Comparison of ENCODE assay signal across 23 cellular contexts in genomic region chr15:59028387-59028955, GRCh38.
"Had no signal": no experiment of that assay in that cellular context is flagged by ENCODE, and none has a peak within 500 bp of the region (broad histone marks: within the 10 kb centered on the region; RNA-seq: fewer than 3 reads in every experiment).

No MANE protein-coding gene starts in this region.

- H3K27ac Mint-ChIP-seq: immature natural killer cell, neural progenitor cell, progenitor cell of endocrine pancreas had no signal

- H3K9me3 ChIP-seq: esophagus muscularis mucosa, left lung, sigmoid colon, tibial artery had no signal

- H3K4me1 Mint-ChIP-seq: neural progenitor cell had no signal

- DNase-seq: activated CD8-positive, alpha-beta memory T cell treated with anti-CD3 and anti-CD28 coated beads, Interleukin-2, amount 50 U/mL, for 48 hours; activated naive CD4-positive, alpha-beta T cell treated with Interleukin-2 at 50 U/mL for 16 hours; aorta; caudate nucleus; effector memory CD4-positive, alpha-beta T cell; glutamatergic neuron; immature natural killer cell; kidney glomerular epithelial cell; left lung; naive thymus-derived CD8-positive, alpha-beta T cell; retina; sigmoid colon; stimulated activated CD4-positive, alpha-beta T cell treated with anti-CD3 and anti-CD28 coated beads, Interleukin-4, amount 100 ng/mL, for 1 hour; stimulated activated naive CD4-positive, alpha-beta T cell treated with Interleukin-2 at 50 U/mL for 16 hours; substantia nigra; tibial artery had no signal

- H3K27me3 Mint-ChIP-seq: brain; naive thymus-derived CD8-positive, alpha-beta T cell; progenitor cell of endocrine pancreas had no signal

- H3K27me3 ChIP-seq: esophagus muscularis mucosa, hepatocyte, left lung, neural progenitor cell, sigmoid colon, tibial artery had no signal

- H3K9me3 Mint-ChIP-seq: immature natural killer cell; naive thymus-derived CD8-positive, alpha-beta T cell; neural progenitor cell had no signal

- H3K36me3 ChIP-seq: neural progenitor cell had no signal

- H2AFZ ChIP-seq: hepatocyte, neural progenitor cell had no signal

- H3K4me3 Mint-ChIP-seq: brain; naive thymus-derived CD8-positive, alpha-beta T cell; neural progenitor cell had no signal

- H3K9ac ChIP-seq: neural progenitor cell had no signal

- H3K27ac ChIP-seq: esophagus muscularis mucosa, hepatocyte, left lung, neural progenitor cell, sigmoid colon, tibial artery had no signal

- H3K4me1 ChIP-seq: left lung, neural progenitor cell had no signal

- ATAC-seq: left lung; naive thymus-derived CD8-positive, alpha-beta T cell; SK-N-SH treated with all-trans-retinoic acid at 6 μM for 48 hours had no signal

- H3K4me2 ChIP-seq: hepatocyte, neural progenitor cell had no signal

- H3K4me3 ChIP-seq: esophagus muscularis mucosa, hepatocyte, left lung, lung, neural progenitor cell, sigmoid colon, tibial artery had no signal
